ENCODE assay signal across 15 cellular contexts in the genomic region with DNA sequence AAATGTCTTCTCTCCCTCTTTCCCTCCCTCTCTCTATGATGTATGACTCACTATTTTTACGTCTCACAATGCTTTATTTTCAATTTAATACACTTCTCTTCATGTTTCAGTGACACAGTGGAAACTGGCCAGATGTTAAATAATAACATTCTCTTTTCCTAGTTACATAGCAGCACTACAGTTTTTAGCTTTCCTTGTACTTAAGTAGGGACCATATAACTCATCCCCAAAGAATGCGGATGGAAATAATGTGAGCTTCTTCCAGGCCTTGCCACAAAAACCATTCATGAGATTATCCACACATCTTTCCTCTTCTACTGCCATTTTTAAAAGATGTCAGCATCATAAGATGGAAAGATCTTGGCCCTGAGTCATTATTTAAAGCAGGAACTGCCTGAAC.
A peak's percentile ranks its signal among the peaks of the same experiment; 100 is the strongest.
DNase-seq lines count a peak whose midpoint lies in the region; TF ChIP-seq lines count a peak whose summit lies in the region.
"Had no signal": no experiment of that assay in that cellular context is flagged by ENCODE, and none has a peak within 500 bp of the region (broad histone marks: within the 10 kb centered on the region; RNA-seq: fewer than 3 reads in every experiment).

No MANE protein-coding gene starts in this region.

- peak overlapping the region; percentile 47; the same call in 1 of the 2 replicates for H3K27ac Mint-ChIP-seq in HFFc6
- H3K27ac Mint-ChIP-seq in activated naive CD8-positive, alpha-beta T cell treated with anti-CD3 and anti-CD28 coated beads for 36 hours = no peak overlapping the region
- H3K27ac Mint-ChIP-seq in activated T-cell treated with anti-CD3 and anti-CD28 coated beads, Interleukin-2, amount 50 U/mL, for 24 hours = no peak overlapping the region
- H3K27ac Mint-ChIP-seq: activated naive CD4-positive, alpha-beta T cell treated with anti-CD3 and anti-CD28 coated beads for 36 hours; dendritic cell treated with granulocyte-macrophage colony-stimulating factor and Interleukin-4, amounts not matched to agents 40 ng/mL and 50 ng/mL, for 4 days had no signal

- peaks cover 24% of the 10 kb centered on the region for H3K9me3 Mint-ChIP-seq in HFFc6
- peaks cover 5% of the 10 kb centered on the region for H3K9me3 Mint-ChIP-seq in activated naive CD8-positive, alpha-beta T cell treated with anti-CD3 and anti-CD28 coated beads for 36 hours
- H3K9me3 Mint-ChIP-seq in activated T-cell treated with anti-CD3 and anti-CD28 coated beads, Interleukin-2, amount 50 U/mL, for 24 hours = peaks cover 10% of the 10 kb centered on the region
- H3K9me3 Mint-ChIP-seq: neural crest cell had no signal

- peaks cover 9% of the 10 kb centered on the region; the same call in 1 of the 2 replicates for H3K4me1 Mint-ChIP-seq in HFFc6 (ENCODE audit: low read depth)
- H3K4me1 Mint-ChIP-seq in activated naive CD8-positive, alpha-beta T cell treated with anti-CD3 and anti-CD28 coated beads for 36 hours = no peaks in the 10 kb centered on the region
- H3K4me1 Mint-ChIP-seq in activated T-cell treated with anti-CD3 and anti-CD28 coated beads, Interleukin-2, amount 50 U/mL, for 24 hours (ENCODE audit: low read depth) = no peaks in the 10 kb centered on the region
- H3K4me1 Mint-ChIP-seq: neural crest cell had no signal

- DNase-seq in A172 (ENCODE audit: low spot score) (peak; percentile 96), HFFc6 (peak; percentile 78), astrocyte of the hippocampus (ENCODE audit: low read depth, low spot score) (peak; percentile 86), foreskin melanocyte (peak; percentile 97), NCI-H1048 (lab: John Stamatoyannopoulos, UW) (no peak), GM10266 (ENCODE audit: extremely low spot score) (no peak)
- no peak for DNase-seq in activated naive CD8-positive, alpha-beta T cell treated with anti-CD3 and anti-CD28 coated beads for 36 hours
- DNase-seq in activated T-cell treated with anti-CD3 and anti-CD28 coated beads, Interleukin-2, amount 50 U/mL, for 24 hours = no peak
- DNase-seq: 8988T; activated naive CD4-positive, alpha-beta T cell treated with anti-CD3 and anti-CD28 coated beads for 36 hours; left lung; NCI-H1092; NCI-H526 had no signal

- TF ChIP-seq CTCF in HFFc6 (IDR thresholded peaks at IDR 0.05) = no peak
- no peak for TF ChIP-seq CTCF in GM10266 (IDR thresholded peaks at IDR 0.05; ENCODE audit: control insufficient read depth, insufficient read depth, low read depth, missing control alignments)

- H3K36me3 Mint-ChIP-seq in HFFc6 (ENCODE audit: low read depth) = peaks cover 5% of the 10 kb centered on the region; the same call in 1 of the 2 replicates
- H3K36me3 Mint-ChIP-seq in activated naive CD8-positive, alpha-beta T cell treated with anti-CD3 and anti-CD28 coated beads for 36 hours = no peaks in the 10 kb centered on the region
- no peaks in the 10 kb centered on the region for H3K36me3 Mint-ChIP-seq in activated T-cell treated with anti-CD3 and anti-CD28 coated beads, Interleukin-2, amount 50 U/mL, for 24 hours (ENCODE audit: low read depth)

- no peak overlapping the region for H3K4me3 Mint-ChIP-seq in HFFc6
- H3K4me3 Mint-ChIP-seq in activated naive CD8-positive, alpha-beta T cell treated with anti-CD3 and anti-CD28 coated beads for 36 hours = no peak overlapping the region
- H3K4me3 Mint-ChIP-seq in activated T-cell treated with anti-CD3 and anti-CD28 coated beads, Interleukin-2, amount 50 U/mL, for 24 hours = no peak overlapping the region
- H3K4me3 Mint-ChIP-seq: activated naive CD4-positive, alpha-beta T cell treated with anti-CD3 and anti-CD28 coated beads for 36 hours; dendritic cell treated with granulocyte-macrophage colony-stimulating factor and Interleukin-4, amounts not matched to agents 40 ng/mL and 50 ng/mL, for 4 days; neural crest cell had no signal

- H3K27me3 Mint-ChIP-seq in HFFc6 (ENCODE audit: insufficient read depth) = no peaks in the 10 kb centered on the region
- no peaks in the 10 kb centered on the region for H3K27me3 Mint-ChIP-seq in activated naive CD8-positive, alpha-beta T cell treated with anti-CD3 and anti-CD28 coated beads for 36 hours
- H3K27me3 Mint-ChIP-seq in activated T-cell treated with anti-CD3 and anti-CD28 coated beads, Interleukin-2, amount 50 U/mL, for 24 hours = no peaks in the 10 kb centered on the region
- H3K27me3 Mint-ChIP-seq: dendritic cell treated with granulocyte-macrophage colony-stimulating factor and Interleukin-4, amounts not matched to agents 40 ng/mL and 50 ng/mL, for 4 days had no signal

Comparison
In these comparisons a context has a peak if more than half of its experiments do, and no peak if none do; other contexts are left out.
1. DNase-seq: peak in A172 (single experiment), HFFc6 (single experiment), astrocyte of the hippocampus (single experiment) and foreskin melanocyte (single experiment); none in NCI-H1048 (single experiment), activated naive CD8-positive, alpha-beta T cell treated with anti-CD3 and anti-CD28 coated beads for 36 hours (single experiment), activated T-cell treated with anti-CD3 and anti-CD28 coated beads, Interleukin-2, amount 50 U/mL, for 24 hours (single experiment) and GM10266 (single experiment).